Comparison of ENCODE assay signal across 10 cellular contexts in genomic region chr15:72198410-72199270, GRCh38. TPM values are rescaled to one million over a fixed set of nuclear protein-coding genes. Genes with fewer than 3 reads are reported as not detected.
DNase-seq lines count a peak whose midpoint lies in the region; ATAC-seq, FAIRE-seq and TF ChIP-seq lines count a peak whose summit lies in the region.
"Had no signal": no experiment of that assay in that cellular context is flagged by ENCODE, and none has a peak within 500 bp of the region (broad histone marks: within the 10 kb centered on the region; RNA-seq: fewer than 3 reads in every experiment).

No MANE protein-coding gene starts in this region.

- no peaks in the 10 kb centered on the region for H3K27me3 ChIP-seq in IMR-90 (ENCODE audit: control insufficient read depth, insufficient read depth, low read length)
- peaks cover 4 to 24% (median 5%) of the 10 kb centered on the region in 3 experiments for H3K27me3 ChIP-seq in neuronal stem cell (ENCODE audit: control insufficient read depth in 3 of 3, insufficient read depth in 3 of 3, low read depth in 1 of 3, low read length in 3 of 3)

- H3K4ac ChIP-seq in IMR-90 (ENCODE audit: low read depth, low read length): no peak overlapping the region
- H3K4ac ChIP-seq in neuronal stem cell (ENCODE audit: low read length): no peak overlapping the region

- H3K9me3 Mint-ChIP-seq in T-helper 2 cell treated with Interferon-gamma antibody and Interleukin-4, amounts not matched to agents 5 μg/mL and 100 μg/mL, for 36 hours: no peaks in the 10 kb centered on the region

- H2BK15ac ChIP-seq in IMR-90 (ENCODE audit: low read depth, low read length) (no peak overlapping the region), neuronal stem cell (ENCODE audit: low read length) (no peak overlapping the region)

- H3K18ac ChIP-seq in IMR-90 (ENCODE audit: low read depth, low read length) (no peak overlapping the region), neuronal stem cell (ENCODE audit: low read length) (no peak overlapping the region)

- H3K27ac Mint-ChIP-seq in T-helper 2 cell treated with Interferon-gamma antibody and Interleukin-4, amounts not matched to agents 5 μg/mL and 100 μg/mL, for 36 hours: no peak overlapping the region

- no peak overlapping the region for H4K5ac ChIP-seq in IMR-90 (ENCODE audit: low read depth, low read length)

- no peaks in the 10 kb centered on the region for H3K9me3 ChIP-seq in IMR-90 (ENCODE audit: control insufficient read depth, insufficient read depth, low read length)
- H3K9me3 ChIP-seq in neuronal stem cell (replicated peaks in 1 of 2; ENCODE audit: control insufficient read depth in 2 of 2, insufficient read depth in 1 of 2, low read depth in 1 of 2, low read length in 2 of 2): peaks cover 0 to 4% of the 10 kb centered on the region in 2 donors

- in situ Hi-C loops in IMR-90 (cut with MboI; ENCODE audit: low sequenced_read_pairs): no loop called here

- no peak overlapping the region for H2BK20ac ChIP-seq in IMR-90 (ENCODE audit: low read depth, low read length)

- peak overlapping the region; percentile 69 for H3K4me3 Mint-ChIP-seq in T-helper 2 cell treated with Interferon-gamma antibody and Interleukin-4, amounts not matched to agents 5 μg/mL and 100 μg/mL, for 36 hours

- H3K23ac ChIP-seq in IMR-90 (ENCODE audit: low read depth, low read length) (no peak overlapping the region), neuronal stem cell (ENCODE audit: low read depth, low read length, poor library complexity) (peak overlapping the region; percentile 78)

- H3K4me2 ChIP-seq in IMR-90 (ENCODE audit: low read depth, low read length): no peak overlapping the region
- no peak overlapping the region for H3K4me2 ChIP-seq in neuronal stem cell (ENCODE audit: insufficient read depth, low read length, poor library complexity, severe bottlenecking)

- TF ChIP-seq CTCF in IMR-90 (conservative IDR thresholded peaks at IDR 0.05; ENCODE audit: low read depth, low read length): no peak

- H3K4me3 ChIP-seq in IMR-90 (ENCODE audit: insufficient read depth, low read depth, low read length) (no peak overlapping the region), neuronal stem cell (ENCODE audit: low read length in 2 of 2) (no peak overlapping the region)

- H4K20me1 ChIP-seq in IMR-90 (ENCODE audit: insufficient read depth, low read length): peaks cover 64% of the 10 kb centered on the region

- peak; percentile 15 to 36 for DNase-seq in SHP77 (lab: John Stamatoyannopoulos, UW)
- DNase-seq in SHP77 treated with DMSO at 0.1 percent for 48 hours (lab: John Stamatoyannopoulos, UW): no peak
- no peak for DNase-seq in IMR-90
- DNase-seq in T-helper 2 cell treated with Interferon-gamma antibody and Interleukin-4, amounts not matched to agents 5 μg/mL and 100 μg/mL, for 36 hours (ENCODE audit: low spot score): no peak
- DNase-seq in neuronal stem cell (ENCODE audit: low spot score): no peak
- DNase-seq in activated CD4-positive, CD25-positive, alpha-beta regulatory T cell (lab: John Stamatoyannopoulos, UW): no peak
- no peak for DNase-seq in frontal cortex (ENCODE audit: low spot score in 2 of 2)
- no peak for DNase-seq in stimulated activated CD4-positive, alpha-beta T cell treated with anti-CD3 and anti-CD28 coated beads, Interleukin-4, amount 100 ng/mL, for 1 hour
- DNase-seq: NCI-H1048 had no signal

- FAIRE-seq in frontal cortex (lab: Jason Lieb, UNC): no peak

- peak overlapping the region; percentile 56 for H2AK9ac ChIP-seq in IMR-90 (replicated peaks; ENCODE audit: low read depth, low read length, poor library complexity)

- H3K9me1 ChIP-seq in IMR-90 (ENCODE audit: insufficient read depth, low read length): no peaks in the 10 kb centered on the region

- H3K79me1 ChIP-seq in IMR-90 (ENCODE audit: low read depth in 1 of 2, low read length in 2 of 2): peaks cover 15 to 36% of the 10 kb centered on the region in 2 experiments
- H3K79me1 ChIP-seq in neuronal stem cell (ENCODE audit: low read depth, low read length): peaks cover 4% of the 10 kb centered on the region

- H2AFZ ChIP-seq in IMR-90 (replicated peaks; ENCODE audit: low read length, poor library complexity) (peak overlapping the region; percentile 17), neuronal stem cell (ENCODE audit: low read length) (no peak overlapping the region)

- peaks cover 6% of the 10 kb centered on the region for H3K4me1 Mint-ChIP-seq in T-helper 2 cell treated with Interferon-gamma antibody and Interleukin-4, amounts not matched to agents 5 μg/mL and 100 μg/mL, for 36 hours (ENCODE audit: low read depth)

- no peak overlapping the region for H3K27ac ChIP-seq in IMR-90 (ENCODE audit: insufficient read depth, low read length)
- no peak overlapping the region for H3K27ac ChIP-seq in neuronal stem cell (replicated peaks; ENCODE audit: low read length)

- no peak overlapping the region for H4K91ac ChIP-seq in IMR-90 (ENCODE audit: insufficient read depth, low read depth, low read length)
- H4K91ac ChIP-seq in neuronal stem cell (ENCODE audit: low read depth, low read length, poor library complexity): no peak overlapping the region

- no peak overlapping the region for H3K56ac ChIP-seq in IMR-90 (ENCODE audit: extremely low read depth, insufficient read depth, low read length)

- POLR2A ChIA-PET in IMR-90 (lab: Charles Lee; ENCODE audit: unreplicated experiment): no interaction called here

- H3K36me3 Mint-ChIP-seq in T-helper 2 cell treated with Interferon-gamma antibody and Interleukin-4, amounts not matched to agents 5 μg/mL and 100 μg/mL, for 36 hours (ENCODE audit: low read depth): peaks cover 50% of the 10 kb centered on the region

- BruUV-seq in IMR-90 (replicated peaks; lab: Mats Ljungman, UMichigan): no TSS peak

- H3K36me3 ChIP-seq in IMR-90 (ENCODE audit: control insufficient read depth, insufficient read depth, low read length) (peaks cover 55% of the 10 kb centered on the region), neuronal stem cell (replicated peaks in 1 of 2; ENCODE audit: control insufficient read depth in 2 of 2, insufficient read depth in 2 of 2, low read length in 2 of 2) (peaks cover 48 to 57% of the 10 kb centered on the region in 2 donors)

- no peak overlapping the region for H2BK5ac ChIP-seq in IMR-90 (ENCODE audit: low read depth, low read length, poor library complexity, severe bottlenecking)
- no peak overlapping the region for H2BK5ac ChIP-seq in neuronal stem cell (ENCODE audit: low read length)

- H3K14ac ChIP-seq in IMR-90 (replicated peaks; ENCODE audit: low read depth, low read length): 0 out of 2 replicates have a peak overlapping the region, but pooled peaks have one; percentile 2
- no peak overlapping the region for H3K14ac ChIP-seq in neuronal stem cell (ENCODE audit: low read length)

- H3K9ac ChIP-seq in IMR-90 (ENCODE audit: low read depth, low read length): no peak overlapping the region
- no peak overlapping the region for H3K9ac ChIP-seq in neuronal stem cell (ENCODE audit: low read depth, low read length, poor library complexity)

- no peak overlapping the region for H2AK5ac ChIP-seq in IMR-90 (ENCODE audit: low read depth, low read length)
- no peak overlapping the region for H2AK5ac ChIP-seq in neuronal stem cell (ENCODE audit: low read depth, low read length)

- intact Hi-C loops in IMR-90 (cut with micrococcal nuclease): loop anchor here (1.0 to 5.0 kb wide), 3 partner anchors 32 to 88 kb away; partner anchors contain the start of genes PARP6 and PKM

- dilution Hi-C loops in IMR-90 (cut with HindIII; ENCODE audit: low sequenced_read_pairs, unreplicated experiment): no loop called here

- WGBS in IMR-90 (ENCODE audit: extremely low coverage in 2 of 2, insufficient read length in 1 of 2), 2 experiments: 85% methylated on average over 4 of the region's 10 CpGs; no CpG with 5 or more reads in 1 of the 2 experiments
- WGBS in neuronal stem cell (ENCODE audit: extremely low coverage in 2 of 2, insufficient read length in 2 of 2, insufficient replicate concordance in 1 of 2), 2 donors: no CpG with 5 or more reads among the region's 10 CpGs

- no peak overlapping the region for H2BK12ac ChIP-seq in neuronal stem cell (ENCODE audit: low read length)

- H4K8ac ChIP-seq in IMR-90 (ENCODE audit: low read depth in 2 of 2, low read length in 2 of 2): no peak overlapping the region
- H4K8ac ChIP-seq in neuronal stem cell (ENCODE audit: low read depth, low read length): no peak overlapping the region

- H3K4me1 ChIP-seq in IMR-90 (ENCODE audit: control insufficient read depth, insufficient read depth, low read length) (no peaks in the 10 kb centered on the region), neuronal stem cell (ENCODE audit: control insufficient read depth in 2 of 2, insufficient read depth in 1 of 2, low read depth in 1 of 2, low read length in 2 of 2) (peaks cover 0 to 2% of the 10 kb centered on the region in 2 donors)

- no peak for TF ChIP-seq RAD21 in IMR-90 (IDR thresholded peaks at IDR 0.05; ENCODE audit: low read length)

- H2BK120ac ChIP-seq in IMR-90 (ENCODE audit: low read depth, low read length) (no peak overlapping the region), neuronal stem cell (ENCODE audit: low read depth, low read length) (no peak overlapping the region)

- CTCF ChIA-PET in IMR-90 (lab: Yijun Ruan, JAX): no interaction called here

- peaks cover 23% of the 10 kb centered on the region for H3K27me3 Mint-ChIP-seq in T-helper 2 cell treated with Interferon-gamma antibody and Interleukin-4, amounts not matched to agents 5 μg/mL and 100 μg/mL, for 36 hours (ENCODE audit: low read depth)

- TF ChIP-seq POLR2A in IMR-90 (IDR thresholded peaks at IDR 0.05; ENCODE audit: low read depth, low read length): no peak

- ATAC-seq in IMR-90 (ENCODE audit: low read depth): no peak

TF ChIP-seq in IMR-90, 13 proteins besides CTCF, POLR2A, EP300 and RAD21 (continues in another document):
- TF ChIP-seq NFE2L2 (IDR thresholded peaks at IDR 0.05; ENCODE audit: low read depth, low read length) (no peak), SMC3 (IDR thresholded peaks at IDR 0.05; ENCODE audit: low read depth, low read length) (no peak)

RNA-seq across cellular contexts. Expression of gene GRAMD2A, which starts 1.1 kb away (rescaled TPM):
- total RNA-seq in IMR-90 (2012; rRNA removed) (under 0.01 and 0.18 TPM in 2 replicates), frontal cortex (1.2 TPM)
- 0.14 TPM in 1 of 2 replicates, not detected in the other for polyA plus RNA-seq in IMR-90 (2012; rRNA removed)
- 0.02 TPM in 1 of 2 replicates, not detected in the other for polyA plus RNA-seq in IMR-90 (2012; cell fraction: cytosol; rRNA removed)
- 0.07 and 0.16 TPM in 2 replicates for polyA plus RNA-seq in IMR-90 (2012; cell fraction: nucleus; rRNA removed; ENCODE audit: low replicate concordance)
- 0.38 TPM for polyA plus RNA-seq in neuronal stem cell (2013, experiment 1 of 2)
- polyA plus RNA-seq in neuronal stem cell (2013, experiment 2 of 2): 0.30 TPM
- total RNA-seq: liver had no signal
- polyA plus RNA-seq: liver had no signal

RNA-seq across cellular contexts. Expression of gene PKM, which starts 32.4 kb away (rescaled TPM):
- total RNA-seq in IMR-90 (2012; rRNA removed): 2,738 and 3,859 TPM in 2 replicates
- 2,084 and 2,219 TPM in 2 replicates for polyA plus RNA-seq in IMR-90 (2012; rRNA removed)
- polyA plus RNA-seq in IMR-90 (2012; cell fraction: cytosol; rRNA removed): 1,530 and 1,727 TPM in 2 replicates
- polyA plus RNA-seq in IMR-90 (2012; cell fraction: nucleus; rRNA removed; ENCODE audit: low replicate concordance): 1,603 and 1,631 TPM in 2 replicates
- polyA plus RNA-seq in neuronal stem cell (2013, experiment 1 of 2): 356 TPM
- 349 TPM for polyA plus RNA-seq in neuronal stem cell (2013, experiment 2 of 2)
- 285 TPM for total RNA-seq in frontal cortex

Comparison
In these comparisons a context has a peak if more than half of its experiments do, and no peak if none do; other contexts are left out.
1. DNase-seq: peak in SHP77 (2 of 2); none in SHP77 treated with DMSO at 0.1 percent for 48 hours (single experiment), IMR-90 (single experiment), T-helper 2 cell treated with Interferon-gamma antibody and Interleukin-4, amounts not matched to agents 5 μg/mL and 100 μg/mL, for 36 hours (single experiment), neuronal stem cell (single experiment), activated CD4-positive, CD25-positive, alpha-beta regulatory T cell (0 of 4), frontal cortex (0 of 2) and stimulated activated CD4-positive, alpha-beta T cell treated with anti-CD3 and anti-CD28 coated beads, Interleukin-4, amount 100 ng/mL, for 1 hour (single experiment).